Comparison of ENCODE assay signal across 9 cellular contexts in genomic region chr20:63911171-63911570, GRCh38. TPM values are rescaled to one million over a fixed set of nuclear protein-coding genes. Genes with fewer than 3 reads are reported as not detected.
A peak's percentile ranks its signal among the peaks of the same experiment; 100 is the strongest.
DNase-seq lines count a peak whose midpoint lies in the region; ATAC-seq and TF ChIP-seq lines count a peak whose summit lies in the region.
"Had no signal": no experiment of that assay in that cellular context is flagged by ENCODE, and none has a peak within 500 bp of the region (broad histone marks: within the 10 kb centered on the region; RNA-seq: fewer than 3 reads in every experiment).

No MANE protein-coding gene starts in this region.

- DNase-seq in AG08395 (ENCODE audit: low spot score) (peak; percentile 22), HPDE6-E6E7 (ENCODE audit: extremely low spot score) (peak; percentile 100), mucosa of gallbladder (ENCODE audit: low spot score) (peak; percentile 66), RKO (ENCODE audit: low spot score) (no peak), A673 (ENCODE audit: low spot score) (no peak)
- DNase-seq: NCI-H446 treated with DMSO at 0.1 percent for 48 hours had no signal

- no peaks in the 10 kb centered on the region for H3K27me3 ChIP-seq in A673 (replicated peaks; ENCODE audit: insufficient read depth, low read depth, low read length, poor library complexity)

- POLR2A ChIA-PET in A673 (lab: Charles Lee; ENCODE audit: low non-redundant PET): no interaction called here

- H3K4me1 ChIP-seq in A673 (ENCODE audit: insufficient read depth, low read length, poor library complexity, severe bottlenecking): no peaks in the 10 kb centered on the region

- CTCF ChIA-PET in A673 (lab: Charles Lee): no interaction called here

- H3K9me3 ChIP-seq in A673 (ENCODE audit: low read depth, low read length, poor library complexity, severe bottlenecking): peaks cover 3% of the 10 kb centered on the region

- H3K27ac Mint-ChIP-seq in brain: peak overlapping the region; percentile 41 to 91 (median 83)

- no TSS peak for BruUV-seq in A673 (replicated peaks; lab: Mats Ljungman, UMichigan)

- H3K4me3 Mint-ChIP-seq in brain: peak overlapping the region in 4 of 5 experiments; percentile 1 to 14 (median 4)

- intact Hi-C loops in A673 (cut with micrococcal nuclease; ENCODE audit: unreplicated experiment): no loop called here

- TF ChIP-seq CTCF in brain (conservative IDR thresholded peaks at IDR 0.05) (no peak), A673 (conservative IDR thresholded peaks at IDR 0.05; ENCODE audit: low read depth, low read length) (no peak)

- peaks cover 21% of the 10 kb centered on the region for H3K4me1 Mint-ChIP-seq in brain

- peaks cover 50% of the 10 kb centered on the region for H3K36me3 Mint-ChIP-seq in brain

- H3K27ac ChIP-seq in A673 (ENCODE audit: low read depth, low read length, poor library complexity, severe bottlenecking): no peak overlapping the region

- H3K4me3 ChIP-seq in A673 (ENCODE audit: low read depth, low read length, poor library complexity, severe bottlenecking): no peak overlapping the region

- H3K9me3 Mint-ChIP-seq in brain: peaks cover 0 to 12% (median 4%) of the 10 kb centered on the region in 5 experiments

- H3K27me3 Mint-ChIP-seq in brain: no peaks in the 10 kb centered on the region

- H3K36me3 ChIP-seq in A673 (ENCODE audit: insufficient read depth, low read length, poor library complexity, severe bottlenecking): no peaks in the 10 kb centered on the region

- ATAC-seq in HG02852 (IDR thresholded peaks at IDR 0.05; ENCODE audit: unreplicated experiment) (no peak), GM18873 (IDR thresholded peaks at IDR 0.05; ENCODE audit: low FRiP score, unreplicated experiment) (no peak)

RNA-seq across cellular contexts. Expression of gene DNAJC5, which starts 16.2 kb away (rescaled TPM):
- polyA plus RNA-seq in brain (ENCODE audit: insufficient read depth, low read depth, low replicate concordance): 77.8 TPM
- total RNA-seq in mucosa of gallbladder (53.0 TPM), A673 (2021) (43.6 and 44.9 TPM in 2 replicates)

RNA-seq across cellular contexts. Expression of gene UCKL1, which starts 45.0 kb away (rescaled TPM):
- polyA plus RNA-seq in brain (ENCODE audit: insufficient read depth, low read depth, low replicate concordance): 45.7 TPM
- 42.4 TPM for total RNA-seq in mucosa of gallbladder
- 48.1 and 53.3 TPM in 2 replicates for total RNA-seq in A673 (2021)

RNA-seq across cellular contexts. Expression of gene TPD52L2, which starts 46.1 kb away (rescaled TPM):
- 99.4 TPM for polyA plus RNA-seq in brain (ENCODE audit: insufficient read depth, low read depth, low replicate concordance)
- total RNA-seq in mucosa of gallbladder: 72.3 TPM
- total RNA-seq in A673 (2021): 80.1 and 89.9 TPM in 2 replicates

RNA-seq across cellular contexts. Expression of gene ABHD16B, which starts 49.9 kb away (rescaled TPM):
- not detected for polyA plus RNA-seq in brain (ENCODE audit: insufficient read depth, low read depth, low replicate concordance)
- total RNA-seq in mucosa of gallbladder: not detected
- not detected in 2 replicates for total RNA-seq in A673 (2021)

RNA-seq across cellular contexts. Expression of gene ZNF512B, which starts 58.6 kb away (rescaled TPM):
- 15.2 TPM for polyA plus RNA-seq in brain (ENCODE audit: insufficient read depth, low read depth, low replicate concordance)
- total RNA-seq in mucosa of gallbladder (26.1 TPM), A673 (2021) (28.9 and 30.8 TPM in 2 replicates)

Comparison
In these comparisons a context has a peak if more than half of its experiments do, and no peak if none do; other contexts are left out.
1. DNase-seq: peak in AG08395 (single experiment), HPDE6-E6E7 (single experiment) and mucosa of gallbladder (single experiment); none in RKO (single experiment) and A673 (single experiment).